8 cellular contexts compared by ENCODE assay signal in genomic region chr1:61082336-61083013, GRCh38. TPM values are rescaled to one million over a fixed set of nuclear protein-coding genes. Genes with fewer than 3 reads are reported as not detected.
A peak's percentile ranks its signal among the peaks of the same experiment; 100 is the strongest.
DNase-seq lines count a peak whose midpoint lies in the region; ATAC-seq and TF ChIP-seq lines count a peak whose summit lies in the region.

Gene NFIA (plus strand): TSS chr1:61082561.

- H3K79me2 ChIP-seq in osteoblast (ENCODE audit: insufficient read depth, low read length) = peaks cover 27% of the 10 kb centered on the region

- peak; percentile 11; the same call in 1 of the 2 replicates for TF ChIP-seq POLR2A in Raji (IDR thresholded peaks at IDR 0.05; ENCODE audit: insufficient read depth, low read depth, low read length)

- intact Hi-C loops in cardiac septum (cut with DNase I) = loop anchor here (5.0 kb wide), 1 partner anchor 160 kb away; no protein-coding TSS in a partner anchor

- peaks cover 49% of the 10 kb centered on the region for H3K4me1 ChIP-seq in osteoblast (ENCODE audit: insufficient read depth, low read length)

- no peak for TF ChIP-seq CTCF in osteoblast (IDR thresholded peaks at IDR 0.05; ENCODE audit: extremely low read depth, low read depth, low read length)

- H3K4me3 ChIP-seq in osteoblast (ENCODE audit: insufficient read depth, low read length) = peak within 1 kb of the TSS; percentile 89

- H3K27ac ChIP-seq in osteoblast (ENCODE audit: low read depth, low read length) = peak within 1 kb of the TSS; percentile 60

- ATAC-seq in GM19395 (IDR thresholded peaks at IDR 0.05; ENCODE audit: unreplicated experiment) = no peak
- ATAC-seq in GM18867 (IDR thresholded peaks at IDR 0.05; ENCODE audit: unreplicated experiment) = no peak

- H3K4me2 ChIP-seq in osteoblast (ENCODE audit: insufficient read depth, low read length) = peak within 1 kb of the TSS; percentile 96

- no peaks in the 10 kb centered on the region for H3K9me3 ChIP-seq in osteoblast (ENCODE audit: low read depth, low read length)

- H4K20me1 ChIP-seq in osteoblast (ENCODE audit: insufficient read depth, low read length) = no peaks in the 10 kb centered on the region

- DNase-seq in Ammon's horn (ENCODE audit: low spot score) (peak; percentile 73), HT1080 (ENCODE audit: low read depth) (peak; percentile 60), amniotic epithelial cell (ENCODE audit: low read depth) (peak; percentile 77), cardiac septum (ENCODE audit: low spot score) (no peak), osteoblast (ENCODE audit: insufficient read length, low spot score, missing footprints) (peak; percentile 96)

- H2AFZ ChIP-seq in osteoblast (ENCODE audit: low read length) = peak within 1 kb of the TSS; percentile 89

- no peaks in the 10 kb centered on the region for H3K36me3 ChIP-seq in osteoblast (ENCODE audit: insufficient read depth, low read length)

- no peaks in the 10 kb centered on the region for H3K27me3 ChIP-seq in osteoblast (ENCODE audit: insufficient read depth, low read length)

RNA-seq across cellular contexts. Expression of gene NFIA, which starts in this region (rescaled TPM):
- 3.4 and 6.3 TPM in 2 replicates for total RNA-seq in HT1080 (2014; rRNA removed; shearing (Covaris generic))
- polyA plus RNA-seq in HT1080 (2015; cell fraction: cytosol; rRNA removed) = 3.8 and 5.1 TPM in 2 replicates
- 4.9 and 6.9 TPM in 2 replicates for polyA plus RNA-seq in HT1080 (2015; cell fraction: nucleus; rRNA removed)
- total RNA-seq in cardiac septum (78.6 TPM), osteoblast (7.2 and 8.0 TPM in 2 replicates)
